ENCODE assay signal across 13 cellular contexts in genomic region chr18:57910817-57911216, GRCh38.
A peak's percentile ranks its signal among the peaks of the same experiment; 100 is the strongest.
DNase-seq lines count a peak whose midpoint lies in the region; ATAC-seq, FAIRE-seq and TF ChIP-seq lines count a peak whose summit lies in the region.
"Had no signal": no experiment of that assay in that cellular context is flagged by ENCODE, and none has a peak within 500 bp of the region (broad histone marks: within the 10 kb centered on the region; RNA-seq: fewer than 3 reads in every experiment).

No MANE protein-coding gene starts in this region.

- TF ChIP-seq POLR2A in breast epithelium (IDR thresholded peaks at IDR 0.05) (no peak), endothelial cell of umbilical vein (IDR thresholded peaks at IDR 0.05; ENCODE audit: low read depth, low read length) (no peak)

- H3K27ac ChIP-seq in breast epithelium (no peak overlapping the region), OCI-LY1 (ENCODE audit: low read depth, low read length, poor library complexity, severe bottlenecking) (no peak overlapping the region), endothelial cell of umbilical vein (ENCODE audit: insufficient read depth, low read depth, low read length) (no peak overlapping the region)
- H3K27ac ChIP-seq: left lung, thoracic aorta had no signal

- BruUV-seq in MCF 10A (replicated peaks; lab: Mats Ljungman, UMichigan) (no TSS peak), endothelial cell of umbilical vein (replicated peaks; lab: Mats Ljungman, UMichigan) (no TSS peak)

- H3K4me2 ChIP-seq in OCI-LY1 (ENCODE audit: low read length): no peak overlapping the region
- no peak overlapping the region for H3K4me2 ChIP-seq in endothelial cell of umbilical vein (ENCODE audit: insufficient read depth, low read length)

- intact Hi-C loops in MCF 10A (cut with micrococcal nuclease) (no loop called here), breast epithelium (cut with DNase I; ENCODE audit: low total_unique reads) (no loop called here), endothelial cell of umbilical vein (cut with micrococcal nuclease) (loop anchor here (10.0 kb wide), 1 partner anchor 64 kb away; no protein-coding TSS in a partner anchor)

- H3K9ac ChIP-seq in OCI-LY1 (ENCODE audit: low read length) (no peak overlapping the region), endothelial cell of umbilical vein (replicated peaks; ENCODE audit: extremely low read depth, insufficient read depth, low read length) (no peak overlapping the region)

- H3K27me3 ChIP-seq in breast epithelium (no peaks in the 10 kb centered on the region), OCI-LY1 (ENCODE audit: insufficient read depth, low read length) (no peaks in the 10 kb centered on the region; the same call in 1 of the 2 replicates), endothelial cell of umbilical vein (ENCODE audit: control insufficient read depth in 2 of 2, insufficient read depth in 2 of 2, low read length in 2 of 2) (no peaks in the 10 kb centered on the region)
- H3K27me3 ChIP-seq: left lung had no signal

- H3K36me3 Mint-ChIP-seq in MCF 10A (ENCODE audit: insufficient read depth, unreplicated experiment): no peaks in the 10 kb centered on the region
- H3K36me3 Mint-ChIP-seq in type B pancreatic cell: no peaks in the 10 kb centered on the region
- H3K36me3 Mint-ChIP-seq: CD8-positive, alpha-beta T cell had no signal

- POLR2A ChIA-PET in MCF 10A (lab: Yijun Ruan, JAX) (interaction anchor here (0.5 to 2.7 kb wide), 9 partner anchors 9 to 388 kb away, joined by 3 to 13 read pairs (median 4); no protein-coding TSS in a partner anchor), endothelial cell of umbilical vein (lab: Charles Lee) (no interaction called here)

- DNase-seq in MCF 10A (ENCODE audit: unreplicated experiment) (no peak), breast epithelium (ENCODE audit: low spot score in 2 of 2) (no peak), endothelial cell of umbilical vein (ENCODE audit: low read depth, low spot score) (no peak), type B pancreatic cell (ENCODE audit: extremely low spot score, unreplicated experiment) (no peak), NCI-H2107 (lab: John Stamatoyannopoulos, UW) (no peak), activated gamma-delta T cell treated with Interleukin-2 at 50 U/mL for 16 hours (no peak)
- DNase-seq: CD8-positive, alpha-beta T cell; left lung; NCI-H446 treated with DMSO at 0.1 percent for 48 hours had no signal

- no peaks in the 10 kb centered on the region for H3K4me1 ChIP-seq in breast epithelium
- H3K4me1 ChIP-seq in OCI-LY1 (ENCODE audit: insufficient read depth, low read length, severe bottlenecking): no peaks in the 10 kb centered on the region
- peaks cover 4% of the 10 kb centered on the region for H3K4me1 ChIP-seq in endothelial cell of umbilical vein (ENCODE audit: control insufficient read depth, extremely low read depth, insufficient read depth, low read length)
- H3K4me1 ChIP-seq: left lung had no signal

- no peaks in the 10 kb centered on the region for H3K9me2 ChIP-seq in OCI-LY1 (ENCODE audit: low read depth, low read length)

- no peaks in the 10 kb centered on the region for H3K27me3 Mint-ChIP-seq in MCF 10A (ENCODE audit: insufficient read depth, unreplicated experiment)
- peaks cover 20% of the 10 kb centered on the region for H3K27me3 Mint-ChIP-seq in type B pancreatic cell

- H3K27ac Mint-ChIP-seq in MCF 10A (ENCODE audit: low read depth, unreplicated experiment) (peak overlapping the region; percentile 97), type B pancreatic cell (no peak overlapping the region)
- H3K27ac Mint-ChIP-seq: CD8-positive, alpha-beta T cell had no signal

- no peaks in the 10 kb centered on the region for H3K9me1 ChIP-seq in endothelial cell of umbilical vein (replicated peaks; ENCODE audit: control insufficient read depth, extremely low read depth, insufficient read depth, low read length)

- peaks cover 39% of the 10 kb centered on the region for H3K4me1 Mint-ChIP-seq in MCF 10A (ENCODE audit: insufficient read depth, unreplicated experiment)
- peaks cover 20% of the 10 kb centered on the region for H3K4me1 Mint-ChIP-seq in type B pancreatic cell (ENCODE audit: unreplicated experiment)

- H3F3A ChIP-seq in OCI-LY1 (ENCODE audit: insufficient read depth, low read length): no peaks in the 10 kb centered on the region

- H3K9me3 Mint-ChIP-seq in MCF 10A (ENCODE audit: unreplicated experiment) (no peaks in the 10 kb centered on the region), type B pancreatic cell (no peaks in the 10 kb centered on the region)
- H3K9me3 Mint-ChIP-seq: CD8-positive, alpha-beta T cell had no signal

- peak; percentile 39 for TF ChIP-seq CTCF in MCF 10A (IDR thresholded peaks at IDR 0.05; ENCODE audit: unreplicated experiment)
- TF ChIP-seq CTCF in breast epithelium (IDR thresholded peaks at IDR 0.05): no peak
- peak; percentile 61; the same call in 1 of the 2 replicates for TF ChIP-seq CTCF in OCI-LY1 (IDR thresholded peaks at IDR 0.05; ENCODE audit: low read length)
- peak; percentile 27 to 38 for TF ChIP-seq CTCF in endothelial cell of umbilical vein (IDR thresholded peaks at IDR 0.05; ENCODE audit: extremely low read depth in 1 of 2, insufficient read depth in 1 of 2, low read depth in 1 of 2, low read length in 2 of 2)
- peak; percentile 60 for TF ChIP-seq CTCF in type B pancreatic cell (conservative IDR thresholded peaks at IDR 0.05)

- FAIRE-seq in endothelial cell of umbilical vein (lab: Jason Lieb, UNC): no peak

- no peak for ATAC-seq in HG03095 (IDR thresholded peaks at IDR 0.05; ENCODE audit: unreplicated experiment)
- ATAC-seq: activated CD4-positive, CD25-positive, alpha-beta regulatory T cell treated with anti-CD3 and anti-CD28 coated beads, Interleukin-2, amount 50 U/mL, for 24 hours; CD8-positive, alpha-beta T cell; left lung had no signal

- H3K4me3 Mint-ChIP-seq in MCF 10A (ENCODE audit: unreplicated experiment) (no peak overlapping the region), type B pancreatic cell (no peak overlapping the region)
- H3K4me3 Mint-ChIP-seq: CD8-positive, alpha-beta T cell had no signal

- no peaks in the 10 kb centered on the region for H3K36me3 ChIP-seq in breast epithelium
- no peaks in the 10 kb centered on the region for H3K36me3 ChIP-seq in OCI-LY1 (ENCODE audit: insufficient read depth, low read length)
- H3K36me3 ChIP-seq in endothelial cell of umbilical vein (ENCODE audit: control insufficient read depth in 2 of 2, extremely low read depth in 1 of 2, insufficient read depth in 2 of 2, low read length in 2 of 2): no peaks in the 10 kb centered on the region
- H3K36me3 ChIP-seq: left lung, thoracic aorta had no signal

- H3K79me2 ChIP-seq in OCI-LY1 (ENCODE audit: insufficient read depth, low read length) (no peaks in the 10 kb centered on the region), endothelial cell of umbilical vein (ENCODE audit: control insufficient read depth, insufficient read depth, low read length) (no peaks in the 10 kb centered on the region)

- dilution Hi-C loops in endothelial cell of umbilical vein (cut with MboI; ENCODE audit: extremely low pct_ligation_motif_present, low sequenced_read_pairs): no loop called here

- no peaks in the 10 kb centered on the region for H3K9me3 ChIP-seq in breast epithelium
- no peaks in the 10 kb centered on the region for H3K9me3 ChIP-seq in OCI-LY1 (ENCODE audit: low read length)
- no peaks in the 10 kb centered on the region for H3K9me3 ChIP-seq in endothelial cell of umbilical vein (replicated peaks; ENCODE audit: control insufficient read depth, insufficient read depth, low read length)
- H3K9me3 ChIP-seq: left lung, thoracic aorta had no signal

- H3K4me3 ChIP-seq in breast epithelium (no peak overlapping the region), OCI-LY1 (ENCODE audit: low read depth, low read length, poor library complexity, severe bottlenecking) (no peak overlapping the region), endothelial cell of umbilical vein (replicated peaks in 1 of 3; ENCODE audit: insufficient read depth in 1 of 3, low read depth in 1 of 3, low read length in 3 of 3) (no peak overlapping the region)
- H3K4me3 ChIP-seq: left lung, thoracic aorta had no signal

- H4K20me1 ChIP-seq in OCI-LY1 (ENCODE audit: insufficient read depth, low read length): no peaks in the 10 kb centered on the region
- H4K20me1 ChIP-seq in endothelial cell of umbilical vein (replicated peaks; ENCODE audit: control insufficient read depth, extremely low read depth, insufficient read depth, low read length): no peaks in the 10 kb centered on the region

- CTCF ChIA-PET in MCF 10A (lab: Yijun Ruan, JAX) (interaction anchor here (0.6 to 2.4 kb wide), 5 partner anchors 8 to 48 kb away, joined by 4 to 13 read pairs (median 5); no protein-coding TSS in a partner anchor), endothelial cell of umbilical vein (lab: Charles Lee) (interaction anchor here (0.8 to 2.3 kb wide), 2 partner anchors 15 to 211 kb away, joined by 3 to 5 read pairs; no protein-coding TSS in a partner anchor)

- H2AFZ ChIP-seq in OCI-LY1 (ENCODE audit: low read length) (no peak overlapping the region), endothelial cell of umbilical vein (ENCODE audit: low read depth, low read length) (no peak overlapping the region)

TF ChIP-seq in endothelial cell of umbilical vein, 7 proteins besides CTCF, POLR2A, EP300 and RAD21:
- TF ChIP-seq FOS (IDR thresholded peaks at IDR 0.05; ENCODE audit: borderline replicate concordance, insufficient read depth, low read length): no peak
- no peak for TF ChIP-seq POLR2AphosphoS5 (IDR thresholded peaks at IDR 0.05; ENCODE audit: insufficient read depth, low read depth, low read length)
- no peak for TF ChIP-seq EZH2 (IDR thresholded peaks at IDR 0.05; ENCODE audit: borderline replicate concordance, low read depth, low read length, severe bottlenecking)
- TF ChIP-seq GATA2 (IDR thresholded peaks at IDR 0.05; ENCODE audit: insufficient read depth, insufficient read length, low read depth, low read length): no peak
- no peak for TF ChIP-seq MYC (IDR thresholded peaks at IDR 0.05; ENCODE audit: low read depth, low read length)
- TF ChIP-seq JUN (IDR thresholded peaks at IDR 0.05; ENCODE audit: borderline replicate concordance, insufficient read depth, insufficient read length, low read depth): no peak
- TF ChIP-seq MAX (IDR thresholded peaks at IDR 0.05; ENCODE audit: insufficient read depth, insufficient read length): no peak

Comparison
In these comparisons a context has a peak if more than half of its experiments do, and no peak if none do; other contexts are left out.
1. CTCF ChIP-seq: peak in MCF 10A (single experiment), OCI-LY1 (single experiment), endothelial cell of umbilical vein (2 of 2) and type B pancreatic cell (single experiment); none in breast epithelium (0 of 3).